ENCODE assay signal across 36 cellular contexts in genomic region chr15:32928876-32929275, GRCh38.
"Had no signal": no experiment of that assay in that cellular context is flagged by ENCODE, and none has a peak within 500 bp of the region (broad histone marks: within the 10 kb centered on the region; RNA-seq: fewer than 3 reads in every experiment).

No MANE protein-coding gene starts in this region.

- ATAC-seq: activated CD4-positive, CD25-positive, alpha-beta regulatory T cell treated with anti-CD3 and anti-CD28 coated beads, Interleukin-2, amount 50 U/mL, for 24 hours; activated CD8-positive, alpha-beta memory T cell treated with anti-CD3 and anti-CD28 coated beads, Interleukin-2, amount 10 ng/mL, durations not matched to agents 7 days and 5 days; activated CD8-positive, alpha-beta T cell treated with anti-CD3 and anti-CD28 coated beads, Interleukin-2, amount 10 ng/mL, durations not matched to agents 7 days and 5 days; activated naive CD8-positive, alpha-beta T cell treated with anti-CD3 and anti-CD28 coated beads, Interleukin-2, amount 50 U/mL, for 24 hours; gastroesophageal sphincter; heart right ventricle; T-helper 17 cell had no signal

- H3K27ac ChIP-seq: adrenal gland, breast epithelium, coronary artery, dorsolateral prefrontal cortex, epithelial cell of prostate, esophagus squamous epithelium, gastroesophageal sphincter, heart right ventricle, WERI-Rb-1 had no signal

- H3K4me1 ChIP-seq: adrenal gland, breast epithelium, esophagus squamous epithelium, gastroesophageal sphincter, heart right ventricle had no signal

- H3K27ac Mint-ChIP-seq: activated B cell treated with CpG ODN at 0.5 μM for 24 hours; activated CD4-positive, alpha-beta memory T cell treated with anti-CD3 and anti-CD28 coated beads for 36 hours; activated CD8-positive, alpha-beta memory T cell treated with anti-CD3 and anti-CD28 coated beads, Interleukin-2, amount 10 ng/mL, durations not matched to agents 7 days and 5 days; activated CD8-positive, alpha-beta T cell treated with anti-CD3 and anti-CD28 coated beads, Interleukin-2, amount 10 ng/mL, durations not matched to agents 7 days and 5 days; activated naive CD4-positive, alpha-beta T cell treated with anti-CD3 and anti-CD28 coated beads for 36 hours; activated naive CD4-positive, alpha-beta T cell treated with anti-CD3 and anti-CD28 coated beads, Interleukin-2, amount 50 U/mL, for 24 hours; activated naive CD8-positive, alpha-beta T cell treated with anti-CD3 and anti-CD28 coated beads for 36 hours; activated naive CD8-positive, alpha-beta T cell treated with anti-CD3 and anti-CD28 coated beads, Interleukin-2, amount 50 U/mL, for 24 hours; activated T-helper 1 cell treated with anti-CD3 and anti-CD28 coated beads, Interleukin-12 subunit alpha, Interleukin-12 subunit beta, Interleukin-2, Interleukin-4 antibody, amounts not matched to agents 30 ng/mL and 10 ng/mL and 1 ng/mL, durations not matched to agents 14 hours and 24 hours and 36 hours; activated T-helper 2 cell treated with anti-CD3 and anti-CD28 coated beads, Interferon-gamma antibody, Interleukin-2, Interleukin-4, amounts not matched to agents 10 μg/mL and 5 μg/mL and 100 μg/mL, durations not matched to agents 14 hours and 24 hours and 36 hours; brain; dendritic cell treated with granulocyte-macrophage colony-stimulating factor and Interleukin-4, amounts not matched to agents 40 ng/mL and 50 ng/mL, for 4 days; T-helper 17 cell; T-helper 2 cell treated with Interferon-gamma antibody and Interleukin-4, amounts not matched to agents 5 μg/mL and 100 μg/mL, for 36 hours had no signal

- H3K4me3 ChIP-seq: adrenal gland, breast epithelium, coronary artery, dorsolateral prefrontal cortex, esophagus squamous epithelium, gastroesophageal sphincter, heart right ventricle had no signal

- H3K4me3 Mint-ChIP-seq: activated B cell treated with CpG ODN at 0.5 μM for 24 hours; activated CD4-positive, alpha-beta memory T cell treated with anti-CD3 and anti-CD28 coated beads for 36 hours; activated CD8-positive, alpha-beta memory T cell treated with anti-CD3 and anti-CD28 coated beads, Interleukin-2, amount 10 ng/mL, durations not matched to agents 7 days and 5 days; activated CD8-positive, alpha-beta T cell treated with anti-CD3 and anti-CD28 coated beads, Interleukin-2, amount 10 ng/mL, durations not matched to agents 7 days and 5 days; activated naive CD4-positive, alpha-beta T cell treated with anti-CD3 and anti-CD28 coated beads for 36 hours; activated naive CD4-positive, alpha-beta T cell treated with anti-CD3 and anti-CD28 coated beads, Interleukin-2, amount 50 U/mL, for 24 hours; activated naive CD8-positive, alpha-beta T cell treated with anti-CD3 and anti-CD28 coated beads for 36 hours; activated naive CD8-positive, alpha-beta T cell treated with anti-CD3 and anti-CD28 coated beads, Interleukin-2, amount 50 U/mL, for 24 hours; activated T-helper 1 cell treated with anti-CD3 and anti-CD28 coated beads, Interleukin-12 subunit alpha, Interleukin-12 subunit beta, Interleukin-2, Interleukin-4 antibody, amounts not matched to agents 30 ng/mL and 10 ng/mL and 1 ng/mL, durations not matched to agents 14 hours and 24 hours and 36 hours; brain; central memory CD8-positive, alpha-beta T cell; dendritic cell treated with granulocyte-macrophage colony-stimulating factor and Interleukin-4, amounts not matched to agents 40 ng/mL and 50 ng/mL, for 4 days; T-helper 17 cell; T-helper 2 cell treated with Interferon-gamma antibody and Interleukin-4, amounts not matched to agents 5 μg/mL and 100 μg/mL, for 36 hours had no signal

- H3K36me3 ChIP-seq: adrenal gland, breast epithelium, esophagus squamous epithelium, gastroesophageal sphincter, heart right ventricle, WERI-Rb-1 had no signal

- H3K27me3 Mint-ChIP-seq: activated CD4-positive, alpha-beta memory T cell treated with anti-CD3 and anti-CD28 coated beads for 36 hours; activated CD8-positive, alpha-beta memory T cell treated with anti-CD3 and anti-CD28 coated beads, Interleukin-2, amount 10 ng/mL, durations not matched to agents 7 days and 5 days; activated naive CD4-positive, alpha-beta T cell treated with anti-CD3 and anti-CD28 coated beads, Interleukin-2, amount 50 U/mL, for 24 hours; activated naive CD8-positive, alpha-beta T cell treated with anti-CD3 and anti-CD28 coated beads for 36 hours; brain; central memory CD8-positive, alpha-beta T cell; T-helper 17 cell had no signal

- DNase-seq: activated B cell treated with CpG ODN at 0.5 μM for 24 hours; activated CD4-positive, alpha-beta memory T cell treated with anti-CD3 and anti-CD28 coated beads for 36 hours; activated CD4-positive, alpha-beta T cell treated with anti-CD3 and anti-CD28 coated beads for 48 hours; activated CD8-positive, alpha-beta memory T cell treated with anti-CD3 and anti-CD28 coated beads, Interleukin-2, amount 10 ng/mL, durations not matched to agents 7 days and 5 days; activated CD8-positive, alpha-beta memory T cell treated with anti-CD3 and anti-CD28 coated beads, Interleukin-2, amount 50 U/mL, for 4 hours; activated CD8-positive, alpha-beta T cell treated with anti-CD3 and anti-CD28 coated beads, Interleukin-2, amount 10 ng/mL, durations not matched to agents 7 days and 5 days; activated effector memory CD4-positive, alpha-beta T cell treated with anti-CD3 and anti-CD28 coated beads, Interleukin-2, amount 50 U/mL, for 16 hours; activated naive CD4-positive, alpha-beta T cell treated with anti-CD3 and anti-CD28 coated beads for 36 hours; activated naive CD8-positive, alpha-beta T cell treated with anti-CD3 and anti-CD28 coated beads for 36 hours; activated naive CD8-positive, alpha-beta T cell treated with anti-CD3 and anti-CD28 coated beads, Interleukin-2, amount 50 U/mL, for 24 hours; activated T-cell treated with anti-CD3 and anti-CD28 coated beads, Interleukin-2, amount 50 U/mL, for 1 hour; activated T-cell treated with anti-CD3 and anti-CD28 coated beads, Interleukin-2, amount 50 U/mL, for 48 hours; adrenal gland; amygdala; aorta; dorsolateral prefrontal cortex; effector memory CD4-positive, alpha-beta T cell; esophagus squamous epithelium; foreskin melanocyte; heart right ventricle; T-helper 1 cell; T-helper 17 cell; T1000; WERI-Rb-1 had no signal

- H3K27me3 ChIP-seq: adrenal gland, breast epithelium, dorsolateral prefrontal cortex, esophagus squamous epithelium, gastroesophageal sphincter, heart right ventricle had no signal

- H3K9me3 Mint-ChIP-seq: activated B cell treated with CpG ODN at 0.5 μM for 24 hours; activated naive CD4-positive, alpha-beta T cell treated with anti-CD3 and anti-CD28 coated beads for 36 hours; activated naive CD8-positive, alpha-beta T cell treated with anti-CD3 and anti-CD28 coated beads for 36 hours; activated naive CD8-positive, alpha-beta T cell treated with anti-CD3 and anti-CD28 coated beads, Interleukin-2, amount 50 U/mL, for 24 hours; activated T-helper 1 cell treated with anti-CD3 and anti-CD28 coated beads, Interleukin-12 subunit alpha, Interleukin-12 subunit beta, Interleukin-2, Interleukin-4 antibody, amounts not matched to agents 30 ng/mL and 10 ng/mL and 1 ng/mL, durations not matched to agents 14 hours and 24 hours and 36 hours; activated T-helper 2 cell treated with anti-CD3 and anti-CD28 coated beads, Interferon-gamma antibody, Interleukin-2, Interleukin-4, amounts not matched to agents 10 μg/mL and 5 μg/mL and 100 μg/mL, durations not matched to agents 14 hours and 24 hours and 36 hours; central memory CD8-positive, alpha-beta T cell; dendritic cell treated with granulocyte-macrophage colony-stimulating factor and Interleukin-4, amounts not matched to agents 40 ng/mL and 50 ng/mL, for 4 days; T-helper 2 cell treated with Interferon-gamma antibody and Interleukin-4, amounts not matched to agents 5 μg/mL and 100 μg/mL, for 36 hours had no signal

- H3K9me3 ChIP-seq: adrenal gland, esophagus squamous epithelium, gastroesophageal sphincter had no signal

- H3K4me1 Mint-ChIP-seq: activated CD8-positive, alpha-beta memory T cell treated with anti-CD3 and anti-CD28 coated beads, Interleukin-2, amount 10 ng/mL, durations not matched to agents 7 days and 5 days; activated naive CD4-positive, alpha-beta T cell treated with anti-CD3 and anti-CD28 coated beads, Interleukin-2, amount 50 U/mL, for 24 hours; activated naive CD8-positive, alpha-beta T cell treated with anti-CD3 and anti-CD28 coated beads for 36 hours; activated naive CD8-positive, alpha-beta T cell treated with anti-CD3 and anti-CD28 coated beads, Interleukin-2, amount 50 U/mL, for 24 hours; brain; central memory CD8-positive, alpha-beta T cell had no signal

- H3K36me3 Mint-ChIP-seq: activated CD4-positive, alpha-beta memory T cell treated with anti-CD3 and anti-CD28 coated beads for 36 hours; activated CD8-positive, alpha-beta memory T cell treated with anti-CD3 and anti-CD28 coated beads, Interleukin-2, amount 10 ng/mL, durations not matched to agents 7 days and 5 days; activated naive CD4-positive, alpha-beta T cell treated with anti-CD3 and anti-CD28 coated beads, Interleukin-2, amount 50 U/mL, for 24 hours; activated naive CD8-positive, alpha-beta T cell treated with anti-CD3 and anti-CD28 coated beads for 36 hours; brain had no signal
